16 cellular contexts compared by ENCODE assay signal in genomic region chr1:179253286-179253972, GRCh38.
"Had no signal": no experiment of that assay in that cellular context is flagged by ENCODE, and none has a peak within 500 bp of the region (broad histone marks: within the 10 kb centered on the region; RNA-seq: fewer than 3 reads in every experiment).

No MANE protein-coding gene starts in this region.

- H3K36me3 ChIP-seq: cardiac muscle cell, colonic mucosa, sigmoid colon, suprapubic skin had no signal

- ATAC-seq: activated T-cell treated with anti-CD3 and anti-CD28 coated beads, Interleukin-2, amount 50 U/mL, for 4 hours; left cardiac atrium; T-helper 17 cell had no signal

- H3K4me1 ChIP-seq: colonic mucosa, sigmoid colon, suprapubic skin had no signal

- H3K9me3 ChIP-seq: colonic mucosa, sigmoid colon, suprapubic skin had no signal

- H3K27me3 ChIP-seq: cardiac muscle cell, colonic mucosa, sigmoid colon, suprapubic skin had no signal

- DNase-seq: activated CD4-positive, alpha-beta memory T cell treated with anti-CD3 and anti-CD28 coated beads for 36 hours; activated CD4-positive, alpha-beta T cell treated with anti-CD3 and anti-CD28 coated beads for 1 hour; activated gamma-delta T cell; activated naive CD8-positive, alpha-beta T cell treated with anti-CD3 and anti-CD28 coated beads for 36 hours; activated T-cell treated with anti-CD3 and anti-CD28 coated beads, Interleukin-2, amount 50 U/mL, for 4 hours; anterior cingulate cortex; colonic mucosa; effector CD4-positive, alpha-beta T cell; left cardiac atrium; sigmoid colon; stimulated activated CD4-positive, alpha-beta T cell treated with anti-CD3 and anti-CD28 coated beads, Interleukin-12 subunit alpha, Interleukin-12 subunit beta, amount 100 ng/mL, for 4 hours; stimulated activated CD4-positive, alpha-beta T cell treated with anti-CD3 and anti-CD28 coated beads, Interleukin-2, amount 100 ng/mL, for 48 hours; stimulated activated naive CD4-positive, alpha-beta T cell treated with Interleukin-2 at 50 U/mL for 16 hours; T-helper 17 cell had no signal

- H3K4me3 ChIP-seq: cardiac muscle cell, colonic mucosa, sigmoid colon, suprapubic skin had no signal

- H3K27ac ChIP-seq: cardiac muscle cell, colonic mucosa, sigmoid colon, suprapubic skin had no signal
